ENCODE assay signal across 1 cellular context in the genomic region with DNA sequence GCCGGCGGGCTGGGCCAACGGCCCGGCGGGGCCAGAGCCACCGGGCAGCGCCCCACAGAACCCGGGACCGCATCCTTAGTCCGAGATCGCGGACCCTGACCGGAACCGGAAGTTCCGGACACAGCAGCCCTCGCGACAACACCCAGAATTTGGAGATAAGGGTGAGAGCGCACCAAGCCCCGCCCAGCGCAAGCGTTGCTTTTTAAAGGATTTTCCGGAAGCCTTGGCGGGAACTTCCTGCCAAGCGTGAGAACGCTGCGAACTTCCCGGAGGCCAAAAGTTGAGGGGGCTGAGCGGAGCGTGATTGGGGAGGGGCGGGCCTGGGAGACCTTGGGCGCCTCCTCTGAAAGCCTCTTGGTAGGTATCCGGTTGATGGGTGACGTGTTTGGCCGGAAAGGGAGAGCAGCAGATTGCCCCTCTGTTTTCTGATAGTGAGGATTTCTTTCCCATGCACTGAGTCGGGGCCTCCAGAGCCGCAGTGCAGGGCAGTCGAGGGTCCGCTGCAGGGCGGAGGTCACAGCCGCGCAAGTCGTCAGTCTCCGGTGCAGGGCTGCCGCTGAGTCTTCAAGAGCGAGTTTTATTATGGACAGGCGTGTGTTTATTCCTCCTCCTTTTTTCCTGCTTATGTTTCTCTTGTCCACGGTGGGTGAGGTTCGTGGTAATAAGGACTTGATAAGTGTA.
TF ChIP-seq lines count a peak whose summit lies in the region.

MTRF1L (minus strand) TSS at position 97 of the 681 bp plus-strand sequence; CDS start at position 73, 24 bp downstream.

TF ChIP-seq in K562, 482 proteins besides CTCF, POLR2A, EP300 and RAD21 (continued from another document and continues in another):
- TF ChIP-seq, protein P1, sequence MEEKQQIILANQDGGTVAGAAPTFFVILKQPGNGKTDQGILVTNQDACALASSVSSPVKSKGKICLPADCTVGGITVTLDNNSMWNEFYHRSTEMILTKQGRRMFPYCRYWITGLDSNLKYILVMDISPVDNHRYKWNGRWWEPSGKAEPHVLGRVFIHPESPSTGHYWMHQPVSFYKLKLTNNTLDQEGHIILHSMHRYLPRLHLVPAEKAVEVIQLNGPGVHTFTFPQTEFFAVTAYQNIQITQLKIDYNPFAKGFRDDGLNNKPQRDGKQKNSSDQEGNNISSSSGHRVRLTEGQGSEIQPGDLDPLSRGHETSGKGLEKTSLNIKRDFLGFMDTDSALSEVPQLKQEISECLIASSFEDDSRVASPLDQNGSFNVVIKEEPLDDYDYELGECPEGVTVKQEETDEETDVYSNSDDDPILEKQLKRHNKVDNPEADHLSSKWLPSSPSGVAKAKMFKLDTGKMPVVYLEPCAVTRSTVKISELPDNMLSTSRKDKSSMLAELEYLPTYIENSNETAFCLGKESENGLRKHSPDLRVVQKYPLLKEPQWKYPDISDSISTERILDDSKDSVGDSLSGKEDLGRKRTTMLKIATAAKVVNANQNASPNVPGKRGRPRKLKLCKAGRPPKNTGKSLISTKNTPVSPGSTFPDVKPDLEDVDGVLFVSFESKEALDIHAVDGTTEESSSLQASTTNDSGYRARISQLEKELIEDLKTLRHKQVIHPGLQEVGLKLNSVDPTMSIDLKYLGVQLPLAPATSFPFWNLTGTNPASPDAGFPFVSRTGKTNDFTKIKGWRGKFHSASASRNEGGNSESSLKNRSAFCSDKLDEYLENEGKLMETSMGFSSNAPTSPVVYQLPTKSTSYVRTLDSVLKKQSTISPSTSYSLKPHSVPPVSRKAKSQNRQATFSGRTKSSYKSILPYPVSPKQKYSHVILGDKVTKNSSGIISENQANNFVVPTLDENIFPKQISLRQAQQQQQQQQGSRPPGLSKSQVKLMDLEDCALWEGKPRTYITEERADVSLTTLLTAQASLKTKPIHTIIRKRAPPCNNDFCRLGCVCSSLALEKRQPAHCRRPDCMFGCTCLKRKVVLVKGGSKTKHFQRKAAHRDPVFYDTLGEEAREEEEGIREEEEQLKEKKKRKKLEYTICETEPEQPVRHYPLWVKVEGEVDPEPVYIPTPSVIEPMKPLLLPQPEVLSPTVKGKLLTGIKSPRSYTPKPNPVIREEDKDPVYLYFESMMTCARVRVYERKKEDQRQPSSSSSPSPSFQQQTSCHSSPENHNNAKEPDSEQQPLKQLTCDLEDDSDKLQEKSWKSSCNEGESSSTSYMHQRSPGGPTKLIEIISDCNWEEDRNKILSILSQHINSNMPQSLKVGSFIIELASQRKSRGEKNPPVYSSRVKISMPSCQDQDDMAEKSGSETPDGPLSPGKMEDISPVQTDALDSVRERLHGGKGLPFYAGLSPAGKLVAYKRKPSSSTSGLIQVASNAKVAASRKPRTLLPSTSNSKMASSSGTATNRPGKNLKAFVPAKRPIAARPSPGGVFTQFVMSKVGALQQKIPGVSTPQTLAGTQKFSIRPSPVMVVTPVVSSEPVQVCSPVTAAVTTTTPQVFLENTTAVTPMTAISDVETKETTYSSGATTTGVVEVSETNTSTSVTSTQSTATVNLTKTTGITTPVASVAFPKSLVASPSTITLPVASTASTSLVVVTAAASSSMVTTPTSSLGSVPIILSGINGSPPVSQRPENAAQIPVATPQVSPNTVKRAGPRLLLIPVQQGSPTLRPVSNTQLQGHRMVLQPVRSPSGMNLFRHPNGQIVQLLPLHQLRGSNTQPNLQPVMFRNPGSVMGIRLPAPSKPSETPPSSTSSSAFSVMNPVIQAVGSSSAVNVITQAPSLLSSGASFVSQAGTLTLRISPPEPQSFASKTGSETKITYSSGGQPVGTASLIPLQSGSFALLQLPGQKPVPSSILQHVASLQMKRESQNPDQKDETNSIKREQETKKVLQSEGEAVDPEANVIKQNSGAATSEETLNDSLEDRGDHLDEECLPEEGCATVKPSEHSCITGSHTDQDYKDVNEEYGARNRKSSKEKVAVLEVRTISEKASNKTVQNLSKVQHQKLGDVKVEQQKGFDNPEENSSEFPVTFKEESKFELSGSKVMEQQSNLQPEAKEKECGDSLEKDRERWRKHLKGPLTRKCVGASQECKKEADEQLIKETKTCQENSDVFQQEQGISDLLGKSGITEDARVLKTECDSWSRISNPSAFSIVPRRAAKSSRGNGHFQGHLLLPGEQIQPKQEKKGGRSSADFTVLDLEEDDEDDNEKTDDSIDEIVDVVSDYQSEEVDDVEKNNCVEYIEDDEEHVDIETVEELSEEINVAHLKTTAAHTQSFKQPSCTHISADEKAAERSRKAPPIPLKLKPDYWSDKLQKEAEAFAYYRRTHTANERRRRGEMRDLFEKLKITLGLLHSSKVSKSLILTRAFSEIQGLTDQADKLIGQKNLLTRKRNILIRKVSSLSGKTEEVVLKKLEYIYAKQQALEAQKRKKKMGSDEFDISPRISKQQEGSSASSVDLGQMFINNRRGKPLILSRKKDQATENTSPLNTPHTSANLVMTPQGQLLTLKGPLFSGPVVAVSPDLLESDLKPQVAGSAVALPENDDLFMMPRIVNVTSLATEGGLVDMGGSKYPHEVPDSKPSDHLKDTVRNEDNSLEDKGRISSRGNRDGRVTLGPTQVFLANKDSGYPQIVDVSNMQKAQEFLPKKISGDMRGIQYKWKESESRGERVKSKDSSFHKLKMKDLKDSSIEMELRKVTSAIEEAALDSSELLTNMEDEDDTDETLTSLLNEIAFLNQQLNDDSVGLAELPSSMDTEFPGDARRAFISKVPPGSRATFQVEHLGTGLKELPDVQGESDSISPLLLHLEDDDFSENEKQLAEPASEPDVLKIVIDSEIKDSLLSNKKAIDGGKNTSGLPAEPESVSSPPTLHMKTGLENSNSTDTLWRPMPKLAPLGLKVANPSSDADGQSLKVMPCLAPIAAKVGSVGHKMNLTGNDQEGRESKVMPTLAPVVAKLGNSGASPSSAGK (IDR thresholded peaks at IDR 0.05) = peak; percentile 52; the same call in 1 of the 2 replicates
- TF ChIP-seq MAFF (IDR thresholded peaks at IDR 0.05; ENCODE audit: low read length) = peak; percentile 36; the same call in 1 of the 2 replicates
- no peak for TF ChIP-seq CBX5 (IDR thresholded peaks at IDR 0.05; ENCODE audit: borderline replicate concordance, low read depth)
- TF ChIP-seq NR2C1 (IDR thresholded peaks at IDR 0.05) = peak; percentile 52
- TF ChIP-seq NR2C1 (tag; IDR thresholded peaks at IDR 0.05) = no peak; the same call in none of the 2 replicates
- TF ChIP-seq ATF3 (IDR thresholded peaks at IDR 0.05) = peak; percentile 49; the same call in 1 of the 2 replicates
- no peak for TF ChIP-seq ATF3 (CRISPR knock-in tag; conservative IDR thresholded peaks at IDR 0.05)
- peak; percentile 73; the same call in 1 of the 2 replicates for TF ChIP-seq NBN (IDR thresholded peaks at IDR 0.05; ENCODE audit: low read depth)
- TF ChIP-seq FOSL1 (tag; conservative IDR thresholded peaks at IDR 0.05) = 0 out of 2 replicates have a peak, but pooled peaks have one; percentile 34
- TF ChIP-seq NCOR1 (IDR thresholded peaks at IDR 0.05) = peak; percentile 32; the same call in 1 of the 2 replicates
- 0 out of 4 replicates have a peak, but pooled peaks of 1 of the 2 experiments have one; percentile 44 for TF ChIP-seq NONO (IDR thresholded peaks at IDR 0.05; ENCODE audit: low read depth in 2 of 2, low read length in 1 of 2)
- peak; percentile 74; the same call in 1 of the 2 replicates for TF ChIP-seq RB1 (IDR thresholded peaks at IDR 0.05; ENCODE audit: low read depth)
- TF ChIP-seq HDAC2 (IDR thresholded peaks at IDR 0.05) = peak; percentile 80
- TF ChIP-seq FOXK2 (conservative IDR thresholded peaks at IDR 0.05 in 1 of 2, IDR thresholded peaks at IDR 0.05 in 1 of 2; ENCODE audit: low read depth in 2 of 2) = peak; percentile 54 to 68; a peak in 2 of 4 replicates
- TF ChIP-seq CREM (IDR thresholded peaks at IDR 0.05; ENCODE audit: low read depth) = peak; percentile 77
- peak; percentile 14; the same call in 1 of the 2 replicates for TF ChIP-seq RAD51 (IDR thresholded peaks at IDR 0.05; ENCODE audit: borderline replicate concordance, low read depth)
- no peak for TF ChIP-seq KDM1A (IDR thresholded peaks at IDR 0.05)
- peak; percentile 83; the same call in 1 of the 2 replicates for TF ChIP-seq PHF8 (IDR thresholded peaks at IDR 0.05; ENCODE audit: borderline replicate concordance, low read length)
- no peak for TF ChIP-seq SNIP1 (IDR thresholded peaks at IDR 0.05; ENCODE audit: low read depth)
- TF ChIP-seq, protein P2, sequence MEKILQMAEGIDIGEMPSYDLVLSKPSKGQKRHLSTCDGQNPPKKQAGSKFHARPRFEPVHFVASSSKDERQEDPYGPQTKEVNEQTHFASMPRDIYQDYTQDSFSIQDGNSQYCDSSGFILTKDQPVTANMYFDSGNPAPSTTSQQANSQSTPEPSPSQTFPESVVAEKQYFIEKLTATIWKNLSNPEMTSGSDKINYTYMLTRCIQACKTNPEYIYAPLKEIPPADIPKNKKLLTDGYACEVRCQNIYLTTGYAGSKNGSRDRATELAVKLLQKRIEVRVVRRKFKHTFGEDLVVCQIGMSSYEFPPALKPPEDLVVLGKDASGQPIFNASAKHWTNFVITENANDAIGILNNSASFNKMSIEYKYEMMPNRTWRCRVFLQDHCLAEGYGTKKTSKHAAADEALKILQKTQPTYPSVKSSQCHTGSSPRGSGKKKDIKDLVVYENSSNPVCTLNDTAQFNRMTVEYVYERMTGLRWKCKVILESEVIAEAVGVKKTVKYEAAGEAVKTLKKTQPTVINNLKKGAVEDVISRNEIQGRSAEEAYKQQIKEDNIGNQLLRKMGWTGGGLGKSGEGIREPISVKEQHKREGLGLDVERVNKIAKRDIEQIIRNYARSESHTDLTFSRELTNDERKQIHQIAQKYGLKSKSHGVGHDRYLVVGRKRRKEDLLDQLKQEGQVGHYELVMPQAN (IDR thresholded peaks at IDR 0.05; ENCODE audit: borderline replicate concordance) = peak; percentile 73
- 0 out of 2 replicates have a peak, but pooled peaks have one; percentile 33 for TF ChIP-seq C11orf30 (IDR thresholded peaks at IDR 0.05; ENCODE audit: low read depth)
- no peak for TF ChIP-seq ZFP36 (IDR thresholded peaks at IDR 0.05; ENCODE audit: low read depth, low read length, partially characterized antibody)
- no peak for TF ChIP-seq ZNF609 (CRISPR knock-in tag; IDR thresholded peaks at IDR 0.05; ENCODE audit: borderline replicate concordance)
- peak; percentile 82; the same call in 1 of the 2 replicates for TF ChIP-seq CBX1 (IDR thresholded peaks at IDR 0.05; ENCODE audit: low read depth)
- TF ChIP-seq, protein P3, sequence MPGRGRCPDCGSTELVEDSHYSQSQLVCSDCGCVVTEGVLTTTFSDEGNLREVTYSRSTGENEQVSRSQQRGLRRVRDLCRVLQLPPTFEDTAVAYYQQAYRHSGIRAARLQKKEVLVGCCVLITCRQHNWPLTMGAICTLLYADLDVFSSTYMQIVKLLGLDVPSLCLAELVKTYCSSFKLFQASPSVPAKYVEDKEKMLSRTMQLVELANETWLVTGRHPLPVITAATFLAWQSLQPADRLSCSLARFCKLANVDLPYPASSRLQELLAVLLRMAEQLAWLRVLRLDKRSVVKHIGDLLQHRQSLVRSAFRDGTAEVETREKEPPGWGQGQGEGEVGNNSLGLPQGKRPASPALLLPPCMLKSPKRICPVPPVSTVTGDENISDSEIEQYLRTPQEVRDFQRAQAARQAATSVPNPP (IDR thresholded peaks at IDR 0.05; ENCODE audit: borderline replicate concordance, insufficient read depth, insufficient read length) = no peak
- TF ChIP-seq POLR2AphosphoS5 (IDR thresholded peaks at IDR 0.05; ENCODE audit: control insufficient read depth, insufficient read depth, low read depth, low read length) = peak; percentile 63; the same call in 1 of the 2 replicates
- TF ChIP-seq ZBTB33 (CRISPR knock-in tag; IDR thresholded peaks at IDR 0.05) = peak; percentile 8; the same call in 1 of the 2 replicates
- 0 out of 2 replicates have a peak, but pooled peaks have one; percentile 13 for TF ChIP-seq ELF4 (CRISPR knock-in tag; IDR thresholded peaks at IDR 0.05)
